ENCODE assay signal across 11 cellular contexts in the genomic region with DNA sequence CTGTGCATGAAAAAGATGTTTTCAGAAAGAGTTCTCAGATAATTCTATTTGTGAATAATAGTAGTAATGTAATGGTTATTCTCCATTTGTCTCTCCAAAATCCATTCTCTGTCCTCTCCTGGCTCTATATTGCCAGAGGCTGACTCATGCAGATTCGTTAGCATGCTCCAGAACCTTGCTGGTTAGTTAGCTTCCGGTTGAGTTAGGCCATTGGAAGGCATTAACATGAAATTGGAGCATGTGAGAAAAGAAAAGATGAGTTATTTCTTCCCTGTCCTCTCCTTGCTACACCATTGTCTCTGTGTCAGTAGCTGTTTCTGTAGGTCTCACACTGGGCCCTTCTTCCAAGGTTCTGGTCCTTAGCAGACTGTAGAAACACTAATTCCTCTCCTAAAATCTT. TPM values are rescaled to one million over a fixed set of nuclear protein-coding genes. Genes with fewer than 3 reads are reported as not detected.
DNase-seq lines count a peak whose midpoint lies in the region; ATAC-seq lines count a peak whose summit lies in the region.
"Had no signal": no experiment of that assay in that cellular context is flagged by ENCODE, and none has a peak within 500 bp of the region (broad histone marks: within the 10 kb centered on the region; RNA-seq: fewer than 3 reads in every experiment).

No MANE protein-coding gene starts in this region.

- DNase-seq in Daoy (ENCODE audit: low read depth) (peak; percentile 47), HT1080 (ENCODE audit: low read depth) (peak; percentile 78)
- DNase-seq in activated naive CD8-positive, alpha-beta T cell treated with anti-CD3 and anti-CD28 coated beads for 36 hours, result no peak
- DNase-seq in naive thymus-derived CD8-positive, alpha-beta T cell, result no peak
- no peak for DNase-seq in stimulated activated CD8-positive, alpha-beta memory T cell treated with anti-CD3 and anti-CD28 coated beads, Interleukin-4, amount 100 ng/mL, for 48 hours
- DNase-seq: amygdala, KG1, SIG-M5, sigmoid colon had no signal

- H3K9me3 Mint-ChIP-seq in activated naive CD8-positive, alpha-beta T cell treated with anti-CD3 and anti-CD28 coated beads for 36 hours, result peaks cover 3% of the 10 kb centered on the region
- H3K9me3 Mint-ChIP-seq in naive thymus-derived CD8-positive, alpha-beta T cell, result peaks cover 0 to 6% (median under 1%) of the 10 kb centered on the region in 9 donors

- POLR2A ChIA-PET in naive thymus-derived CD8-positive, alpha-beta T cell (lab: Charles Lee), result interaction anchor here (1.0 to 5.1 kb wide), 3 partner anchors 10 to 34 kb away, joined by 4 to 58 read pairs (median 14); no protein-coding TSS in a partner anchor

- H3K36me3 Mint-ChIP-seq in activated naive CD8-positive, alpha-beta T cell treated with anti-CD3 and anti-CD28 coated beads for 36 hours, result peaks cover 1% of the 10 kb centered on the region
- peaks cover 0 to 1% (median 0%) of the 10 kb centered on the region in 3 donors for H3K36me3 Mint-ChIP-seq in naive thymus-derived CD8-positive, alpha-beta T cell

- ATAC-seq in naive thymus-derived CD8-positive, alpha-beta T cell, result peak; percentile 2 to 12
- no peak for ATAC-seq in HG03460 (IDR thresholded peaks at IDR 0.05; ENCODE audit: unreplicated experiment)
- ATAC-seq in GM18870 (IDR thresholded peaks at IDR 0.05; ENCODE audit: unreplicated experiment), result no peak

- no peaks in the 10 kb centered on the region for H3K27me3 Mint-ChIP-seq in activated naive CD8-positive, alpha-beta T cell treated with anti-CD3 and anti-CD28 coated beads for 36 hours
- H3K27me3 Mint-ChIP-seq in naive thymus-derived CD8-positive, alpha-beta T cell, result no peaks in the 10 kb centered on the region

- H3K4me3 Mint-ChIP-seq in activated naive CD8-positive, alpha-beta T cell treated with anti-CD3 and anti-CD28 coated beads for 36 hours, result no peak overlapping the region
- peak overlapping the region in 7 of 10 donors; percentile 18 to 76 (median 42) for H3K4me3 Mint-ChIP-seq in naive thymus-derived CD8-positive, alpha-beta T cell

- peaks cover 49% of the 10 kb centered on the region for H3K4me1 Mint-ChIP-seq in activated naive CD8-positive, alpha-beta T cell treated with anti-CD3 and anti-CD28 coated beads for 36 hours
- peaks cover 20 to 56% (median 48%) of the 10 kb centered on the region in 4 donors for H3K4me1 Mint-ChIP-seq in naive thymus-derived CD8-positive, alpha-beta T cell

- H3K27ac Mint-ChIP-seq in activated naive CD8-positive, alpha-beta T cell treated with anti-CD3 and anti-CD28 coated beads for 36 hours, result peak overlapping the region; percentile 18
- H3K27ac Mint-ChIP-seq in naive thymus-derived CD8-positive, alpha-beta T cell, result peak overlapping the region; percentile 88 to 99 (median 94)

RNA-seq across cellular contexts. Expression of a gene that starts 23.5 kb away (rescaled TPM):
- 0.69 and 1.1 TPM in 2 replicates for total RNA-seq in Daoy (2014; rRNA removed; shearing (Covaris generic))
- total RNA-seq in HT1080 (2014; rRNA removed; shearing (Covaris generic)), result 15.0 and 18.6 TPM in 2 replicates
- 27.8 and 31.2 TPM in 2 replicates for polyA plus RNA-seq in HT1080 (2015; cell fraction: cytosol; rRNA removed)
- 82.5 and 91.3 TPM in 2 replicates for polyA plus RNA-seq in HT1080 (2015; cell fraction: nucleus; rRNA removed)
- total RNA-seq in activated naive CD8-positive, alpha-beta T cell treated with anti-CD3 and anti-CD28 coated beads for 36 hours, result 1 to 10 TPM; 1.3 to 2.3 TPM
- 10 to 100 TPM; 11.1 to 11.5 TPM for total RNA-seq in naive thymus-derived CD8-positive, alpha-beta T cell
- polyA plus RNA-seq in naive thymus-derived CD8-positive, alpha-beta T cell, result 1 to 10 TPM in 1 of 3 donors, under 1 TPM in 2; 0.55 to 1.8 (median 0.76) TPM

Comparison
In these comparisons a context has a peak if more than half of its experiments do, and no peak if none do; other contexts are left out.
1. DNase-seq: peak in Daoy (single experiment) and HT1080 (single experiment); none in activated naive CD8-positive, alpha-beta T cell treated with anti-CD3 and anti-CD28 coated beads for 36 hours (single experiment), naive thymus-derived CD8-positive, alpha-beta T cell (0 of 10) and stimulated activated CD8-positive, alpha-beta memory T cell treated with anti-CD3 and anti-CD28 coated beads, Interleukin-4, amount 100 ng/mL, for 48 hours (single experiment).
2. ATAC-seq: peak in naive thymus-derived CD8-positive, alpha-beta T cell (2 of 2); none in HG03460 (single experiment) and GM18870 (single experiment).